24 cellular contexts compared by ENCODE assay signal in genomic region chr2:235711527-235711926, GRCh38.
"Had no signal": no experiment of that assay in that cellular context is flagged by ENCODE, and none has a peak within 500 bp of the region (broad histone marks: within the 10 kb centered on the region; RNA-seq: fewer than 3 reads in every experiment).

No MANE protein-coding gene starts in this region.

- H3K4me3 Mint-ChIP-seq: activated B cell treated with CpG ODN at 0.5 μM for 24 hours; activated CD4-positive, alpha-beta T cell treated with anti-CD3 and anti-CD28 coated beads for 36 hours; activated naive CD8-positive, alpha-beta T cell treated with anti-CD3 and anti-CD28 coated beads for 36 hours; activated T-cell treated with anti-CD3 and anti-CD28 coated beads, Interleukin-2, amount 50 U/mL, for 4 hours; nephron progenitor cell; T-helper 1 cell treated with Interleukin-12 subunit alpha and Interleukin-12 subunit beta and Interleukin-4 antibody, amounts not matched to agents 30 μg/mL and 1 μg/mL, for 36 hours had no signal

- H3K4me3 ChIP-seq: breast epithelium, hepatocyte, psoas muscle, right atrium auricular region, vagina had no signal

- H3K27ac ChIP-seq: breast epithelium, psoas muscle, right atrium auricular region, vagina had no signal

- H3K9me3 Mint-ChIP-seq: activated B cell treated with CpG ODN at 0.5 μM for 24 hours; activated naive CD8-positive, alpha-beta T cell treated with anti-CD3 and anti-CD28 coated beads for 36 hours; activated T-cell treated with anti-CD3 and anti-CD28 coated beads, Interleukin-2, amount 50 U/mL, for 4 hours; nephron progenitor cell; T-helper 1 cell treated with Interleukin-12 subunit alpha and Interleukin-12 subunit beta and Interleukin-4 antibody, amounts not matched to agents 30 μg/mL and 1 μg/mL, for 36 hours had no signal

- DNase-seq: activated B cell treated with CpG ODN at 0.5 μM for 24 hours; activated CD4-positive, alpha-beta T cell treated with anti-CD3 and anti-CD28 coated beads for 36 hours; activated CD4-positive, alpha-beta T cell treated with anti-CD3 and anti-CD28 coated beads, Interleukin-2, amount 50 U/mL, for 4 hours; activated CD8-positive, alpha-beta memory T cell treated with anti-CD3 and anti-CD28 coated beads, Interleukin-2, amount 50 U/mL, for 48 hours; activated naive CD4-positive, alpha-beta T cell treated with Interleukin-2 at 50 U/mL for 16 hours; activated naive CD8-positive, alpha-beta T cell treated with anti-CD3 and anti-CD28 coated beads for 36 hours; activated T-cell treated with anti-CD3 and anti-CD28 coated beads, Interleukin-2, amount 50 U/mL, for 4 hours; cerebellar nuclear complex; cortex of kidney; immature natural killer cell; left ventricle myocardium superior; mammary epithelial cell; nephron progenitor cell; psoas muscle; stimulated activated CD4-positive, alpha-beta T cell treated with anti-CD3 and anti-CD28 coated beads, Interleukin-12 subunit alpha, Interleukin-12 subunit beta, amount 100 ng/mL, for 4 hours; stimulated activated CD4-positive, alpha-beta T cell treated with anti-CD3 and anti-CD28 coated beads, Interleukin-4, amount 100 ng/mL, for 4 hours; stimulated activated naive CD8-positive, alpha-beta T cell treated with anti-CD3 and anti-CD28 coated beads, Interleukin-15, Interleukin-2, amounts not matched to agents 100 U/mL and 50 U/mL, for 24 hours; T1000; trophoblast cell had no signal

- H3K4me1 Mint-ChIP-seq: activated B cell treated with CpG ODN at 0.5 μM for 24 hours; activated CD4-positive, alpha-beta T cell treated with anti-CD3 and anti-CD28 coated beads for 36 hours; activated naive CD8-positive, alpha-beta T cell treated with anti-CD3 and anti-CD28 coated beads for 36 hours had no signal

- H3K36me3 Mint-ChIP-seq: activated naive CD8-positive, alpha-beta T cell treated with anti-CD3 and anti-CD28 coated beads for 36 hours had no signal

- H3K27ac Mint-ChIP-seq: activated B cell treated with CpG ODN at 0.5 μM for 24 hours; activated CD4-positive, alpha-beta T cell treated with anti-CD3 and anti-CD28 coated beads for 36 hours; activated naive CD8-positive, alpha-beta T cell treated with anti-CD3 and anti-CD28 coated beads for 36 hours; nephron progenitor cell; T-helper 1 cell treated with Interleukin-12 subunit alpha and Interleukin-12 subunit beta and Interleukin-4 antibody, amounts not matched to agents 30 μg/mL and 1 μg/mL, for 36 hours had no signal

- H3K27me3 ChIP-seq: breast epithelium, hepatocyte, right atrium auricular region, vagina had no signal

- ATAC-seq: activated CD4-positive, alpha-beta T cell treated with anti-CD3 and anti-CD28 coated beads for 36 hours; activated T-cell treated with anti-CD3 and anti-CD28 coated beads, Interleukin-2, amount 50 U/mL, for 4 hours; left ventricle myocardium superior; psoas muscle; stimulated activated naive CD8-positive, alpha-beta T cell treated with anti-CD3 and anti-CD28 coated beads, Interleukin-15, Interleukin-2, amounts not matched to agents 100 U/mL and 50 U/mL, for 24 hours had no signal

- H3K27me3 Mint-ChIP-seq: activated naive CD8-positive, alpha-beta T cell treated with anti-CD3 and anti-CD28 coated beads for 36 hours had no signal
